8 cellular contexts compared by ENCODE assay signal in genomic region chr16:86554917-86555762, GRCh38. TPM values are rescaled to one million over a fixed set of nuclear protein-coding genes. Genes with fewer than 3 reads are reported as not detected.
A peak's percentile ranks its signal among the peaks of the same experiment; 100 is the strongest.
DNase-seq lines count a peak whose midpoint lies in the region; ATAC-seq, FAIRE-seq and TF ChIP-seq lines count a peak whose summit lies in the region.

MTHFSD (minus strand) TSS chr16:86555235; CDS start chr16:86555184, 51 bp downstream.

- peaks cover 13% of the 10 kb centered on the region for H3K4me1 ChIP-seq in ACC112 (ENCODE audit: control insufficient read depth, insufficient read depth, low read length, unreplicated experiment)
- H3K4me1 ChIP-seq in mammary epithelial cell (ENCODE audit: insufficient read depth, low read length) = peaks cover 14% of the 10 kb centered on the region
- peaks cover 0 to 6% of the 10 kb centered on the region in 2 donors for H3K4me1 ChIP-seq in small intestine (ENCODE audit: control insufficient read depth in 2 of 2, insufficient read depth in 1 of 2, low read depth in 1 of 2, low read length in 1 of 2)

- H3K9me3 ChIP-seq in WERI-Rb-1 (ENCODE audit: severe bottlenecking) = no peaks in the 10 kb centered on the region
- H3K9me3 ChIP-seq in mammary epithelial cell (replicated peaks; ENCODE audit: insufficient read depth, low read length) = no peaks in the 10 kb centered on the region
- H3K9me3 ChIP-seq in small intestine (ENCODE audit: control insufficient read depth, low read depth) = no peaks in the 10 kb centered on the region

- in situ Hi-C loops in mammary epithelial cell (cut with MboI; ENCODE audit: low sequenced_read_pairs in 2 of 2) = loop anchor here in 1 of 2 donors (25.0 kb wide), 1 partner anchor 832 kb away; the partner anchor contains the start of genes FBXO31 and MAP1LC3B

- H2AFZ ChIP-seq in ACC112 (ENCODE audit: low read length, unreplicated experiment) = peak within 1 kb of the TSS; percentile 90
- peak within 1 kb of the TSS; percentile 98 for H2AFZ ChIP-seq in mammary epithelial cell (ENCODE audit: low read depth, low read length)

- dilution Hi-C loops in mammary epithelial cell (cut with HindIII; ENCODE audit: low sequenced_read_pairs) = loop anchor here (5.0 to 10.0 kb wide), 2 partner anchors 532 to 830 kb away; partner anchors contain the start of gene FBXO31

- under 1% methylated on average over 22 of the region's 71 CpGs for WGBS in mammary epithelial cell (ENCODE audit: low coverage, missing lambda C conversion rate)
- 3 to 5% (median 4%) methylated on average over 67 to 71 of the region's 71 CpGs for WGBS in small intestine, 3 donors

- H3K27ac ChIP-seq in ACC112 (ENCODE audit: low read depth, low read length) (peak within 1 kb of the TSS; percentile 54; the same call in 1 of the 2 replicates), WERI-Rb-1 (peak within 1 kb of the TSS; percentile 55), mammary epithelial cell (ENCODE audit: insufficient read depth, low read depth, low read length) (peak within 1 kb of the TSS; percentile 81), small intestine (ENCODE audit: low read depth in 1 of 2, low read length in 1 of 2) (peak within 1 kb of the TSS; percentile 34 to 92)

- CTCF ChIA-PET in mammary epithelial cell (lab: Charles Lee; ENCODE audit: low non-redundant PET) = no interaction called here

- H3K4me3 ChIP-seq in ACC112 (ENCODE audit: low read depth, low read length) = peak within 1 kb of the TSS; percentile 82
- H3K4me3 ChIP-seq in WERI-Rb-1 (ENCODE audit: low read depth, low read length) = peak within 1 kb of the TSS; percentile 66
- peak within 1 kb of the TSS; percentile 75 to 93 (median 90) for H3K4me3 ChIP-seq in mammary epithelial cell (replicated peaks in 1 of 3; ENCODE audit: insufficient read depth in 1 of 3, low read depth in 2 of 3, low read length in 3 of 3)
- H3K4me3 ChIP-seq in small intestine (ENCODE audit: low read depth in 1 of 2, low read length in 2 of 2) = peak within 1 kb of the TSS; percentile 72 to 92

- H3K9ac ChIP-seq in mammary epithelial cell (ENCODE audit: insufficient read depth, low read length) = peak within 1 kb of the TSS; percentile 88

- peak; percentile 40 for DNase-seq in NCI-H2196 treated with DMSO at 0.1 percent for 48 hours (lab: John Stamatoyannopoulos, UW; ENCODE audit: unreplicated experiment)
- peak; percentile 82 for DNase-seq in WERI-Rb-1
- peak; percentile 85 for DNase-seq in mammary epithelial cell
- DNase-seq in iPS-NIHi7 (ENCODE audit: extremely low spot score) = peak; percentile 97
- peak; percentile 89 for DNase-seq in small intestine

- TSS peak; percentile 90 for BruUV-seq in mammary epithelial cell (replicated peaks; lab: Mats Ljungman, UMichigan)

- no peaks in the 10 kb centered on the region for H4K20me1 ChIP-seq in mammary epithelial cell (ENCODE audit: insufficient read depth, low read length)

- H3K4me2 ChIP-seq in mammary epithelial cell (ENCODE audit: insufficient read depth, low read depth, low read length) = peak within 1 kb of the TSS; percentile 89

- FAIRE-seq in small intestine (lab: Jason Lieb, UNC) = no peak

- TF ChIP-seq CTCF in WERI-Rb-1 (IDR thresholded peaks at IDR 0.05; ENCODE audit: low read depth, low read length) (no peak), mammary epithelial cell (conservative IDR thresholded peaks at IDR 0.05 in 1 of 2, IDR thresholded peaks at IDR 0.05 in 1 of 2; ENCODE audit: extremely low read depth in 1 of 2, insufficient read depth in 1 of 2, low read depth in 1 of 2, low read length in 2 of 2) (no peak)

- intact Hi-C loops in mammary epithelial cell (cut with micrococcal nuclease) = no loop called here

- H3K27me3 ChIP-seq in ACC112 (ENCODE audit: insufficient read depth, low read length) = no peaks in the 10 kb centered on the region
- no peaks in the 10 kb centered on the region for H3K27me3 ChIP-seq in WERI-Rb-1 (ENCODE audit: insufficient read depth, low read depth, severe bottlenecking)
- H3K27me3 ChIP-seq in mammary epithelial cell (ENCODE audit: insufficient read depth, low read length) = no peaks in the 10 kb centered on the region
- H3K27me3 ChIP-seq in small intestine (ENCODE audit: control insufficient read depth in 2 of 2, insufficient read depth in 2 of 2, low read length in 2 of 2) = no peaks in the 10 kb centered on the region

- peak; percentile 87 for ATAC-seq in GM18868 (IDR thresholded peaks at IDR 0.05; ENCODE audit: unreplicated experiment)
- peak; percentile 75 for ATAC-seq in HG03103 (IDR thresholded peaks at IDR 0.05; ENCODE audit: low read depth, unreplicated experiment)

- peaks cover 15% of the 10 kb centered on the region; the same call in 1 of the 2 replicates for H3K36me3 ChIP-seq in ACC112 (ENCODE audit: insufficient read depth, low read length)
- no peaks in the 10 kb centered on the region for H3K36me3 ChIP-seq in WERI-Rb-1
- peaks cover 6% of the 10 kb centered on the region for H3K36me3 ChIP-seq in mammary epithelial cell (ENCODE audit: insufficient read depth, low read length)
- no peaks in the 10 kb centered on the region for H3K36me3 ChIP-seq in small intestine (ENCODE audit: control insufficient read depth in 2 of 2, insufficient read depth in 2 of 2, low read length in 2 of 2)

- H3K79me2 ChIP-seq in ACC112 (ENCODE audit: control insufficient read depth, insufficient read depth, low read length, unreplicated experiment) = peaks cover 11% of the 10 kb centered on the region
- peaks cover 23% of the 10 kb centered on the region for H3K79me2 ChIP-seq in mammary epithelial cell (ENCODE audit: insufficient read depth, low read length)

RNA-seq across cellular contexts. Expression of gene MTHFSD, which starts in this region (rescaled TPM):
- total RNA-seq in mammary epithelial cell = 10 to 100 TPM; 17.3 to 25.4 TPM
- polyA plus RNA-seq in mammary epithelial cell (11.3 TPM), small intestine (10 to 100 TPM in 1 of 3 donors, 1 to 10 TPM in 2; 7.6 to 19.2 (median 9.8) TPM)
- 1.4 TPM for polyA minus RNA-seq in mammary epithelial cell

Comparison
In these comparisons a context has a peak if more than half of its experiments do, and no peak if none do; other contexts are left out.
1. Peak in every context shown above with its lines: DNase-seq, ATAC-seq, H3K4me3 ChIP-seq and H3K27ac ChIP-seq.
2. DNase-seq: peak in every context shown above with its lines; median percentile 97 in iPS-NIHi7; 89 in small intestine; 85 in mammary epithelial cell; 82 in WERI-Rb-1; 40 in NCI-H2196 treated with DMSO at 0.1 percent for 48 hours.